In the genomic region with DNA sequence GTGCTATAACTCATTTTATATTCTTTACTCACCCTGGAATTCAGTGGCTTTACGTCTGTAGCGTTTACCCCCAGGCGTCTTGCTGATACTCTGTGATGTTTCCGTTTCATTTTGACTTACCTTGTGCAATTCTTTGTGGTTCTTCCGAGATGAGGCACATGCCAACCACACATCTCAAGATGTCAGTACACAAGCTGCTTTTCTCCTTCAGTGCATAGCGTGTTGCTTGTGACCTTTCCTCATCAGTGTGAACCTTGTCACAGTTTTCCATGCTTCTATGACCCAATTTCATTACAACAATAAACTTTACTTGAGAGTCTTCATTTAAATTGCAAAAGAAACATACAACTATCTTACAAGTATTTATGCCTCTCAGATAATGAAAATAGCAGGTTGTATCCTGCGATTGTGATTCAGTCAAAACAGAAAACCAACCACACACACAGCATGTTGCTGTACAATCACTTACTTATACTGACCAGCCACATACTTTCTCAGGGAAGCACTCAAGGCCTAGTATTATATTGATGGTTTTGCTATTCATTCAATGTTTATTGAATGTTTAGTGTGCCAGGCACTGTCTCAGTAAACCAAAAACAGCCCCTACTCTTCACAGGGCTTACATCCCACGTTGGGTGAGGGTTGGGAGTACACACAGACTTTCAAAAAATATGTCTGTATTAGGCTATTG, we compare ENCODE assay signal across 8 cellular contexts. TPM values are rescaled to one million over a fixed set of nuclear protein-coding genes. Genes with fewer than 3 reads are reported as not detected.
DNase-seq lines count a peak whose midpoint lies in the region; ATAC-seq and TF ChIP-seq lines count a peak whose summit lies in the region.

No MANE protein-coding gene starts in this region.

- DNase-seq in GM10248 (ENCODE audit: extremely low spot score): peak; percentile 80
- peak; percentile 91 for DNase-seq in MV-4-11 (lab: John Stamatoyannopoulos, UW)
- peak; percentile 78 for DNase-seq in activated effector memory CD4-positive, alpha-beta T cell treated with anti-CD3 and anti-CD28 coated beads, Interleukin-2, amount 50 U/mL, for 16 hours
- peak; percentile 25 for DNase-seq in stimulated activated CD4-positive, alpha-beta T cell treated with anti-CD3 and anti-CD28 coated beads, Interleukin-12 subunit alpha, Interleukin-12 subunit beta, amount 100 ng/mL, for 4 hours
- no peak for DNase-seq in NCI-H1694 treated with DMSO at 0.1 percent for 48 hours (lab: John Stamatoyannopoulos, UW)
- DNase-seq in NCI-H526 treated with DMSO at 0.1 percent for 48 hours (lab: John Stamatoyannopoulos, UW): no peak
- no peak for DNase-seq in dermis blood vessel endothelial cell

- no peak for TF ChIP-seq CTCF in GM10248 (IDR thresholded peaks at IDR 0.05; ENCODE audit: control extremely low read depth, extremely low read depth, low read depth, missing control alignments)

- CTCF ChIA-PET in GM10248 (lab: Yijun Ruan, JAX): interaction anchor here (1.1 kb wide), 1 partner anchor 9 kb away, joined by 3 read pairs; no protein-coding TSS in a partner anchor

- peak; percentile 74 for ATAC-seq in GM21825 (IDR thresholded peaks at IDR 0.05; ENCODE audit: unreplicated experiment)

- POLR2A ChIA-PET in GM10248 (lab: Yijun Ruan, JAX): no interaction called here

RNA-seq across cellular contexts. Expression of a gene that starts 4.6 kb away (rescaled TPM):
- 117 and 144 TPM in 2 replicates for total RNA-seq in dermis blood vessel endothelial cell

Comparison
In these comparisons a context has a peak if more than half of its experiments do, and no peak if none do; other contexts are left out.
1. DNase-seq: peak in GM10248 (single experiment), MV-4-11 (single experiment), activated effector memory CD4-positive, alpha-beta T cell treated with anti-CD3 and anti-CD28 coated beads, Interleukin-2, amount 50 U/mL, for 16 hours (single experiment) and stimulated activated CD4-positive, alpha-beta T cell treated with anti-CD3 and anti-CD28 coated beads, Interleukin-12 subunit alpha, Interleukin-12 subunit beta, amount 100 ng/mL, for 4 hours (single experiment); none in NCI-H1694 treated with DMSO at 0.1 percent for 48 hours (single experiment), NCI-H526 treated with DMSO at 0.1 percent for 48 hours (single experiment) and dermis blood vessel endothelial cell (single experiment).